17 cellular contexts compared by ENCODE assay signal in the genomic region with DNA sequence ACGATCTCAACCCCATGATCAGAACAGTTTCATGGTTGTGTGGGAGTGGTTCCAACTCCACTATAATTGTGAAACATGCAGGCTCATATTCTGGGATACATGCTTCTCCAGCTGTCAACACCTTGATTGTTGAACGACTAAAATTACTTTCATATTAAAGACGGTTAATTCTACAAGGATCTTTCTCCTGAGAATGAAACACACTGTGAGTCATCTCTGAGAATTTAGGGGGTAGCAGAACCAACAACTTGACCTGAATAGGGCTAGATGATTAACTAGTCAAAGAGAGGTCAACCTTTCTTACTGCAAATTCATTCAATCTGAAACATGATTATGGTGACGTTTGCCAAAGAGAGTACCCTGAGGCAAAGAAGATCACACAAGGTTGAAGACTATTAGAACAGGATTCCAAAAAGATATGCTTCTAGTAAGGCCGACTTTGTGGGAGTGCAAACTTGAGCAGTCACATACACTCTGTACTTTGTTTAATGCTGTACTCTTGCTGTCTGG.
DNase-seq lines count a peak whose midpoint lies in the region; ATAC-seq, FAIRE-seq and TF ChIP-seq lines count a peak whose summit lies in the region.
"Had no signal": no experiment of that assay in that cellular context is flagged by ENCODE, and none has a peak within 500 bp of the region (broad histone marks: within the 10 kb centered on the region; RNA-seq: fewer than 3 reads in every experiment).

No MANE protein-coding gene starts in this region.

- H3K27me3 Mint-ChIP-seq in immature natural killer cell (ENCODE audit: low read depth in 3 of 3) = peaks cover 0 to 2% (median 0%) of the 10 kb centered on the region in 3 donors

- H3K9me3 Mint-ChIP-seq in immature natural killer cell = no peaks in the 10 kb centered on the region
- H3K9me3 Mint-ChIP-seq: GM23338 had no signal

- TF ChIP-seq CTCF in K562 (IDR thresholded peaks at IDR 0.05 in 2 of 3, conservative IDR thresholded peaks at IDR 0.05 in 1 of 3; ENCODE audit: insufficient read depth in 2 of 3, low read depth in 1 of 3, low read length in 3 of 3) = no peak

- no peak overlapping the region for H3K4me3 ChIP-seq in K562
- H3K4me3 ChIP-seq: GM23338, SK-N-MC had no signal

- intact Hi-C loops in K562 (cut with micrococcal nuclease) = no loop called here

- no peaks in the 10 kb centered on the region for H3K36me3 Mint-ChIP-seq in immature natural killer cell

- H3K27me3 ChIP-seq in K562 (ENCODE audit: control insufficient read depth in 2 of 2, insufficient read depth in 2 of 2, low read length in 2 of 2) = no peaks in the 10 kb centered on the region

- no peak overlapping the region for H3K4me3 Mint-ChIP-seq in immature natural killer cell
- H3K4me3 Mint-ChIP-seq: GM23338 had no signal

- no peaks in the 10 kb centered on the region for H3K36me3 ChIP-seq in K562 (ENCODE audit: control insufficient read depth, insufficient read depth, low read length)

- H3K9ac ChIP-seq in K562 (ENCODE audit: insufficient read depth in 1 of 2, low read depth in 2 of 2, low read length in 2 of 2) = no peak overlapping the region

- no peak for FAIRE-seq in K562 (lab: Jason Lieb, UNC)

- in situ Hi-C loops in K562 (cut with MboI) = no loop called here

- H3K79me2 ChIP-seq in K562 (ENCODE audit: control insufficient read depth, insufficient read depth, low read length) = no peaks in the 10 kb centered on the region

- CTCF ChIA-PET in K562 (lab: Yijun Ruan, JAX; ENCODE audit: low intra/inter-chr PET ratio) = no interaction called here

- H3K9me1 ChIP-seq in K562 (ENCODE audit: control insufficient read depth, insufficient read depth, low read length) = no peaks in the 10 kb centered on the region

- no TSS peak for BruUV-seq in K562 (replicated peaks; lab: Mats Ljungman, UMichigan)

- no peak overlapping the region for H3K4me2 ChIP-seq in K562 (ENCODE audit: insufficient read depth, low read length)
- H3K4me2 ChIP-seq: GM23338 had no signal

- no peaks in the 10 kb centered on the region for H4K20me1 ChIP-seq in K562 (replicated peaks; ENCODE audit: control insufficient read depth, insufficient read depth, low read length)

- no peak for TF ChIP-seq POLR2A in K562 (conservative IDR thresholded peaks at IDR 0.05)

- POLR2A ChIA-PET in K562 (lab: Yijun Ruan, JAX) = no interaction called here

- TF ChIP-seq EP300 in K562 (IDR thresholded peaks at IDR 0.05; ENCODE audit: low read length) = no peak

- H3K27ac ChIP-seq in K562 (ENCODE audit: extremely low read depth, low read depth, low read length) = no peak overlapping the region
- H3K27ac ChIP-seq: HL-60, SK-N-MC had no signal

- H3K4me1 Mint-ChIP-seq in immature natural killer cell = no peaks in the 10 kb centered on the region

- no peak for ATAC-seq in K562
- no peak for ATAC-seq in HG03025 (IDR thresholded peaks at IDR 0.05; ENCODE audit: low FRiP score, unreplicated experiment)
- no peak for ATAC-seq in HG03469 (IDR thresholded peaks at IDR 0.05; ENCODE audit: unreplicated experiment)
- ATAC-seq: GM23338 had no signal

- DNase-seq in EH (ENCODE audit: low read depth) (peak; percentile 71), NCI-H226 (peak; percentile 69), K562 (ENCODE audit: extremely low read depth in 1 of 4, low spot score in 3 of 4) (no peak), kidney glomerular epithelial cell (lab: John Stamatoyannopoulos, UW) (peak; percentile 42), immature natural killer cell (no peak), 8988T (no peak)
- DNase-seq: AML-193, DMS79, GF-D8, KBM-7, NCI-H1105, NCI-H187 had no signal

- peaks cover 0 to 28% of the 10 kb centered on the region in 2 experiments; a peak in 3 of 5 replicates for H3K4me1 ChIP-seq in K562 (replicated peaks in 1 of 2; ENCODE audit: control insufficient read depth in 2 of 2, insufficient read depth in 2 of 2, low read length in 2 of 2)

- H3K9me3 ChIP-seq in K562 (replicated peaks; ENCODE audit: control insufficient read depth, insufficient read depth, low read depth, low read length) = no peaks in the 10 kb centered on the region

- WGBS in K562 (ENCODE audit: insufficient coverage, low coverage, missing lambda C conversion rate) = 51% methylated on average over 5 of the region's 5 CpGs

- TF ChIP-seq RAD21 in K562 (CRISPR knock-in tag; conservative IDR thresholded peaks at IDR 0.05 in 1 of 2, IDR thresholded peaks at IDR 0.05 in 1 of 2) = no peak

- H3K27ac Mint-ChIP-seq in immature natural killer cell = no peak overlapping the region
- H3K27ac Mint-ChIP-seq: GM23338 had no signal

- peak overlapping the region; percentile 22; the same call in 1 of the 2 replicates for H2AFZ ChIP-seq in K562 (ENCODE audit: low read depth, low read length)
- H2AFZ ChIP-seq: GM23338 had no signal

TF ChIP-seq in K562, 482 proteins besides CTCF, POLR2A, EP300 and RAD21:
- TF ChIP-seq NFXL1 (CRISPR knock-in tag; IDR thresholded peaks at IDR 0.05) = no peak
- no peak for TF ChIP-seq HDGF (IDR thresholded peaks at IDR 0.05)
- TF ChIP-seq SMARCA5 (IDR thresholded peaks at IDR 0.05) = no peak
- no peak for TF ChIP-seq RBM14 (IDR thresholded peaks at IDR 0.05; ENCODE audit: borderline replicate concordance, insufficient read depth, low read depth, low read length)
- no peak for TF ChIP-seq DACH1 (IDR thresholded peaks at IDR 0.05; ENCODE audit: partially characterized antibody)
- TF ChIP-seq, protein P1, sequence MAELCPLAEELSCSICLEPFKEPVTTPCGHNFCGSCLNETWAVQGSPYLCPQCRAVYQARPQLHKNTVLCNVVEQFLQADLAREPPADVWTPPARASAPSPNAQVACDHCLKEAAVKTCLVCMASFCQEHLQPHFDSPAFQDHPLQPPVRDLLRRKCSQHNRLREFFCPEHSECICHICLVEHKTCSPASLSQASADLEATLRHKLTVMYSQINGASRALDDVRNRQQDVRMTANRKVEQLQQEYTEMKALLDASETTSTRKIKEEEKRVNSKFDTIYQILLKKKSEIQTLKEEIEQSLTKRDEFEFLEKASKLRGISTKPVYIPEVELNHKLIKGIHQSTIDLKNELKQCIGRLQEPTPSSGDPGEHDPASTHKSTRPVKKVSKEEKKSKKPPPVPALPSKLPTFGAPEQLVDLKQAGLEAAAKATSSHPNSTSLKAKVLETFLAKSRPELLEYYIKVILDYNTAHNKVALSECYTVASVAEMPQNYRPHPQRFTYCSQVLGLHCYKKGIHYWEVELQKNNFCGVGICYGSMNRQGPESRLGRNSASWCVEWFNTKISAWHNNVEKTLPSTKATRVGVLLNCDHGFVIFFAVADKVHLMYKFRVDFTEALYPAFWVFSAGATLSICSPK (IDR thresholded peaks at IDR 0.05; ENCODE audit: borderline replicate concordance) = no peak
- no peak for TF ChIP-seq MCM2 (IDR thresholded peaks at IDR 0.05; ENCODE audit: low read depth)
- TF ChIP-seq ZBTB1 (CRISPR knock-in tag; IDR thresholded peaks at IDR 0.05; ENCODE audit: borderline replicate concordance, low read depth) = no peak
- no peak for TF ChIP-seq CXXC5 (CRISPR knock-in tag; IDR thresholded peaks at IDR 0.05)
TF ChIP-seq in K562: peak in this region for 0.

Comparison
In these comparisons a context has a peak if more than half of its experiments do, and no peak if none do; other contexts are left out.
1. DNase-seq: peak in EH (single experiment), NCI-H226 (single experiment) and kidney glomerular epithelial cell (single experiment); none in K562 (0 of 4), immature natural killer cell (0 of 3) and 8988T (single experiment).